Comparison of ENCODE assay signal across 1 cellular context in the genomic region with DNA sequence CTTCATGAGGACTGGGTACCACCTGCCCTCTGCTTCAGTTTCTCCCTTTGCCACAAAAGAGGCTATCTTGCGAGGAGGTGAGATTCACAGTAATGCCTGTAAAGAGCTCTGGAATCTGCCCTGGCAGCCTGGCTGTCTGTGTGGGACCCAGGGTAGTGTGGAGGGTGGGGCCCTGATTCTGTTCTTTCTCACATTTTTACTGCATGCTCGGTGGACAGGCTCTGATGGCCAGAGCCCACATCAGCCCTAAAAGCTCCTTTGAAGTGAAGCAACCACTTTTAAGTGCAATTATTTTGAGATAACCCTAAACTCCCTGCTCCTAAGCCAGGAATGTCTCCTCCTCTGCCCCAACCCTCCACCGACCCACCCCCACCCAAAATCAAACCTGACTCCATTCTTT.
TF ChIP-seq lines count a peak whose summit lies in the region.

No MANE protein-coding gene starts in this region.

TF ChIP-seq in IMR-90, 13 proteins besides CTCF, POLR2A, EP300 and RAD21 (continued from another document):
- TF ChIP-seq, protein P1, sequence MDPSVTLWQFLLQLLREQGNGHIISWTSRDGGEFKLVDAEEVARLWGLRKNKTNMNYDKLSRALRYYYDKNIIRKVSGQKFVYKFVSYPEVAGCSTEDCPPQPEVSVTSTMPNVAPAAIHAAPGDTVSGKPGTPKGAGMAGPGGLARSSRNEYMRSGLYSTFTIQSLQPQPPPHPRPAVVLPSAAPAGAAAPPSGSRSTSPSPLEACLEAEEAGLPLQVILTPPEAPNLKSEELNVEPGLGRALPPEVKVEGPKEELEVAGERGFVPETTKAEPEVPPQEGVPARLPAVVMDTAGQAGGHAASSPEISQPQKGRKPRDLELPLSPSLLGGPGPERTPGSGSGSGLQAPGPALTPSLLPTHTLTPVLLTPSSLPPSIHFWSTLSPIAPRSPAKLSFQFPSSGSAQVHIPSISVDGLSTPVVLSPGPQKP (IDR thresholded peaks at IDR 0.05; ENCODE audit: borderline replicate concordance, low read depth, low read length): no peak
- TF ChIP-seq CHD1 (IDR thresholded peaks at IDR 0.05; ENCODE audit: low read depth, low read length) (no peak), CEBPB (IDR thresholded peaks at IDR 0.05; ENCODE audit: low read depth, low read length) (no peak)
